In genomic region chr17:36535669-36536081, GRCh38 we compare ENCODE assay signal across 8 cellular contexts. TPM values are rescaled to one million over a fixed set of nuclear protein-coding genes. Genes with fewer than 3 reads are reported as not detected.
A peak's percentile ranks its signal among the peaks of the same experiment; 100 is the strongest.
DNase-seq lines count a peak whose midpoint lies in the region; ATAC-seq and TF ChIP-seq lines count a peak whose summit lies in the region.

No MANE protein-coding gene starts in this region.

- H3K9me3 ChIP-seq in BE2C (no peaks in the 10 kb centered on the region), lung (ENCODE audit: control insufficient read depth in 2 of 2, insufficient read depth in 1 of 2, low read length in 1 of 2) (no peaks in the 10 kb centered on the region)

- TF ChIP-seq CTCF in BE2C (IDR thresholded peaks at IDR 0.05; ENCODE audit: low read depth, low read length), result no peak
- TF ChIP-seq CTCF in HFFc6 (IDR thresholded peaks at IDR 0.05), result no peak
- no peak for TF ChIP-seq CTCF in lung (IDR thresholded peaks at IDR 0.05; ENCODE audit: control extremely low read depth, extremely low read depth)

- H3K27ac Mint-ChIP-seq in HFFc6, result peak overlapping the region; percentile 99
- H3K27ac Mint-ChIP-seq in activated naive CD8-positive, alpha-beta T cell treated with anti-CD3 and anti-CD28 coated beads for 36 hours, result peak overlapping the region; percentile 100

- H3K4me3 Mint-ChIP-seq in HFFc6, result peak overlapping the region; percentile 95
- peak overlapping the region; percentile 97 for H3K4me3 Mint-ChIP-seq in activated naive CD8-positive, alpha-beta T cell treated with anti-CD3 and anti-CD28 coated beads for 36 hours

- peaks cover 6% of the 10 kb centered on the region for H3K9me3 Mint-ChIP-seq in HFFc6
- no peaks in the 10 kb centered on the region for H3K9me3 Mint-ChIP-seq in activated naive CD8-positive, alpha-beta T cell treated with anti-CD3 and anti-CD28 coated beads for 36 hours

- H3K4me1 ChIP-seq in BE2C, result 0 out of 2 replicates have a peak, but pooled peaks cover 3% of the 10 kb centered on the region
- peaks cover 3 to 5% of the 10 kb centered on the region in 2 donors for H3K4me1 ChIP-seq in lung (ENCODE audit: control insufficient read depth in 2 of 2, insufficient read depth in 2 of 2, low read length in 2 of 2)

- H3K27me3 ChIP-seq in BE2C (no peaks in the 10 kb centered on the region), lung (ENCODE audit: control insufficient read depth, insufficient read depth) (no peaks in the 10 kb centered on the region)

- H3K36me3 Mint-ChIP-seq in HFFc6 (ENCODE audit: low read depth), result peaks cover 49% of the 10 kb centered on the region
- peaks cover 49% of the 10 kb centered on the region for H3K36me3 Mint-ChIP-seq in activated naive CD8-positive, alpha-beta T cell treated with anti-CD3 and anti-CD28 coated beads for 36 hours

- H3K4me3 ChIP-seq in BE2C (ENCODE audit: low read depth, low read length) (peak overlapping the region; percentile 89), lung (peak overlapping the region; percentile 60)

- peaks cover 18% of the 10 kb centered on the region for H3K4me1 Mint-ChIP-seq in HFFc6 (ENCODE audit: low read depth)
- H3K4me1 Mint-ChIP-seq in activated naive CD8-positive, alpha-beta T cell treated with anti-CD3 and anti-CD28 coated beads for 36 hours, result peaks cover 42% of the 10 kb centered on the region

- H3K27ac ChIP-seq in lung (ENCODE audit: low read depth in 1 of 2, low read length in 1 of 2), result peak overlapping the region; percentile 92 to 98

- peak; percentile 5 for ATAC-seq in lung (ENCODE audit: insufficient read depth, low FRiP score)

- H3K36me3 ChIP-seq in BE2C, result peaks cover 60% of the 10 kb centered on the region
- H3K36me3 ChIP-seq in lung (ENCODE audit: control insufficient read depth in 2 of 2, insufficient read depth in 2 of 2, low read length in 2 of 2), result peaks cover 9 to 10% of the 10 kb centered on the region in 2 donors

- peaks cover 2% of the 10 kb centered on the region; the same call in 1 of the 2 replicates for H3K27me3 Mint-ChIP-seq in HFFc6 (ENCODE audit: insufficient read depth)
- no peaks in the 10 kb centered on the region for H3K27me3 Mint-ChIP-seq in activated naive CD8-positive, alpha-beta T cell treated with anti-CD3 and anti-CD28 coated beads for 36 hours

- WGBS in lung, 2 donors, result 10% methylated on average over 15 of the region's 15 CpGs

- DNase-seq in BE2C, result no peak
- no peak for DNase-seq in HFFc6
- DNase-seq in activated naive CD8-positive, alpha-beta T cell treated with anti-CD3 and anti-CD28 coated beads for 36 hours, result no peak
- DNase-seq in lung (ENCODE audit: low spot score), result no peak
- no peak for DNase-seq in NCI-H774 (lab: John Stamatoyannopoulos, UW)
- no peak for DNase-seq in stimulated activated CD4-positive, alpha-beta T cell treated with anti-CD3 and anti-CD28 coated beads, Interleukin-1b, Interleukin-23, amount 100 ng/mL, for 48 hours
- no peak for DNase-seq in NCI-H2081 treated with DMSO at 0.1 percent for 48 hours (lab: John Stamatoyannopoulos, UW)
- no peak for DNase-seq in NCI-H146 (lab: John Stamatoyannopoulos, UW)

RNA-seq across cellular contexts. Expression of gene PIGW, which starts 0.9 kb away (rescaled TPM):
- polyA plus RNA-seq in BE2C (2012; ENCODE audit: insufficient read depth, insufficient read length, low read depth), result 34.8 TPM
- total RNA-seq in HFFc6 (2021; fragmentation: NEBNext Ultra II Directional; extraction: Animal tissue kit (Norgen Biotek cat#: 25700)), result 10 to 100 TPM; 12.0 to 15.1 (median 12.5) TPM
- total RNA-seq in activated naive CD8-positive, alpha-beta T cell treated with anti-CD3 and anti-CD28 coated beads for 36 hours, result 10 to 100 TPM; 32.5 to 34.6 TPM
- total RNA-seq in lung, result 10 to 100 TPM in 1 of 2 donors, 1 to 10 TPM in 1; 6.2 to 15.4 TPM
- 10 to 100 TPM in 1 of 2 donors, 1 to 10 TPM in 1; 8.0 to 13.2 TPM for polyA plus RNA-seq in lung

RNA-seq across cellular contexts. Expression of gene MYO19, which starts 1.0 kb away (rescaled TPM):
- 44.2 TPM for polyA plus RNA-seq in BE2C (2012; ENCODE audit: insufficient read depth, insufficient read length, low read depth)
- total RNA-seq in HFFc6 (2021; fragmentation: NEBNext Ultra II Directional; extraction: Animal tissue kit (Norgen Biotek cat#: 25700)), result 10 to 100 TPM; 32.4 to 45.9 (median 38.4) TPM
- 100 to 1,000 TPM; 123 to 134 TPM for total RNA-seq in activated naive CD8-positive, alpha-beta T cell treated with anti-CD3 and anti-CD28 coated beads for 36 hours
- 10 to 100 TPM; 40.2 to 66.6 TPM for total RNA-seq in lung
- polyA plus RNA-seq in lung, result 10 to 100 TPM; 26.5 to 29.8 TPM

RNA-seq across cellular contexts. Expression of gene GGNBP2, which starts 9.0 kb away (rescaled TPM):
- 81.5 TPM for polyA plus RNA-seq in BE2C (2012; ENCODE audit: insufficient read depth, insufficient read length, low read depth)
- total RNA-seq in HFFc6 (2021; fragmentation: NEBNext Ultra II Directional; extraction: Animal tissue kit (Norgen Biotek cat#: 25700)), result 10 to 100 TPM; 53.1 to 62.8 (median 54.2) TPM
- total RNA-seq in activated naive CD8-positive, alpha-beta T cell treated with anti-CD3 and anti-CD28 coated beads for 36 hours, result 10 to 100 TPM; 72.8 to 74.6 TPM
- total RNA-seq in lung, result 10 to 100 TPM; 71.9 to 86.7 TPM
- polyA plus RNA-seq in lung, result 10 to 100 TPM; 40.0 to 45.1 TPM

RNA-seq across cellular contexts. Expression of gene ZNHIT3, which starts 49.2 kb away (rescaled TPM):
- polyA plus RNA-seq in BE2C (2012; ENCODE audit: insufficient read depth, insufficient read length, low read depth), result 159 TPM
- 10 to 100 TPM; 26.7 to 32.2 (median 29.6) TPM for total RNA-seq in HFFc6 (2021; fragmentation: NEBNext Ultra II Directional; extraction: Animal tissue kit (Norgen Biotek cat#: 25700))
- 10 to 100 TPM; 52.4 to 59.7 TPM for total RNA-seq in activated naive CD8-positive, alpha-beta T cell treated with anti-CD3 and anti-CD28 coated beads for 36 hours
- 10 to 100 TPM; 23.0 to 35.2 TPM for total RNA-seq in lung
- polyA plus RNA-seq in lung, result 10 to 100 TPM; 32.7 to 34.5 TPM

RNA-seq across cellular contexts. Expression of gene DHRS11, which starts 56.0 kb away (rescaled TPM):
- polyA plus RNA-seq in BE2C (2012; ENCODE audit: insufficient read depth, insufficient read length, low read depth), result 7.1 TPM
- total RNA-seq in HFFc6 (2021; fragmentation: NEBNext Ultra II Directional; extraction: Animal tissue kit (Norgen Biotek cat#: 25700)), result 10 to 100 TPM in 4 of 6 experiments, 1 to 10 TPM in 2; 8.4 to 11.3 (median 10.6) TPM
- total RNA-seq in activated naive CD8-positive, alpha-beta T cell treated with anti-CD3 and anti-CD28 coated beads for 36 hours, result 10 to 100 TPM; 10.1 to 14.1 TPM
- 1 to 10 TPM; 3.7 to 6.6 TPM for total RNA-seq in lung
- polyA plus RNA-seq in lung, result 1 to 10 TPM; 4.8 to 9.1 TPM
